26 cellular contexts compared by ENCODE assay signal in the genomic region with DNA sequence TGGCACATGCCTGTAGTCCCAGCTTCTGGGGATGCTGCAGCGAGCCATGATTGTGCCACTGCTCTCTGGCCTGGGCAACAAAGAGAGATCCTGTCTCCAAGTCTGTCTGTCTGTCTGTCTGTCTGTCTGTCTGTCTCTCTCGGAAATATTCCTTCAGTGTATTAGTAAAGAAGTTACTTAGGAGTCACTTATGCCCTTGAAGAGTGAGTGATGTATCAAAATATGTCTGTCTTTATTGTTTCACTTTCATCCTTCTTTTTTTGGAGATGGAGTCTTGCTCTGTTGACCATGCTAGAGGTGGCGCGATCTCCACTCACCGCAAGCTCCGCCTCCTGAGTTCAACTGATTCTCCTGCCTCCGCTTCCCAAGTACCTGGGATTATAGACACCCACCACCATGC.
"Had no signal": no experiment of that assay in that cellular context is flagged by ENCODE, and none has a peak within 500 bp of the region (broad histone marks: within the 10 kb centered on the region; RNA-seq: fewer than 3 reads in every experiment).

No MANE protein-coding gene starts in this region.

- H3K9me3 ChIP-seq: ascending aorta, heart left ventricle, neutrophil, ovary, prostate gland, tibial artery had no signal

- H3K4me3 Mint-ChIP-seq: activated T-cell treated with anti-CD3 and anti-CD28 coated beads, Interleukin-2, amount 50 U/mL, for 24 hours; activated T-helper 17 cell treated with anti-CD3 and anti-CD28 coated beads, Interleukin-2, amount 50 U/mL, for 72 hours; dendritic cell treated with granulocyte-macrophage colony-stimulating factor and Interleukin-4, amounts not matched to agents 40 ng/mL and 50 ng/mL, for 4 days; memory B cell; natural killer cell treated with Interleukin-12 subunit alpha and Interleukin-12 subunit beta and Interleukin-15 and Interleukin-18, amount 100 ng/mL, for 72 hours; WTC11 had no signal

- H3K36me3 ChIP-seq: ascending aorta, brain microvascular endothelial cell, heart left ventricle, neutrophil, ovary, prostate gland, tibial artery had no signal

- H3K36me3 Mint-ChIP-seq: activated naive CD4-positive, alpha-beta T cell treated with anti-CD3 and anti-CD28 coated beads, Interleukin-2, amount 50 U/mL, for 72 hours; memory B cell; natural killer cell treated with Interleukin-12 subunit alpha and Interleukin-12 subunit beta and Interleukin-15 and Interleukin-18, amount 100 ng/mL, for 72 hours; WTC11 had no signal

- H3K27ac Mint-ChIP-seq: activated naive CD4-positive, alpha-beta T cell treated with anti-CD3 and anti-CD28 coated beads, Interleukin-2, amount 50 U/mL, for 72 hours; activated T-cell treated with anti-CD3 and anti-CD28 coated beads, Interleukin-2, amount 50 U/mL, for 24 hours; activated T-helper 17 cell treated with anti-CD3 and anti-CD28 coated beads, Interleukin-2, amount 50 U/mL, for 72 hours; dendritic cell treated with granulocyte-macrophage colony-stimulating factor and Interleukin-4, amounts not matched to agents 40 ng/mL and 50 ng/mL, for 4 days; memory B cell; natural killer cell treated with Interleukin-12 subunit alpha and Interleukin-12 subunit beta and Interleukin-15 and Interleukin-18, amount 100 ng/mL, for 72 hours; WTC11 had no signal

- H3K27ac ChIP-seq: ascending aorta, brain microvascular endothelial cell, heart left ventricle, neutrophil, ovary, prostate gland, tibial artery had no signal

- H3K4me1 Mint-ChIP-seq: activated T-helper 17 cell treated with anti-CD3 and anti-CD28 coated beads, Interleukin-2, amount 50 U/mL, for 72 hours; memory B cell; WTC11 had no signal

- DNase-seq: activated CD4-positive, alpha-beta T cell treated with anti-CD3 and anti-CD28 coated beads, Interleukin-2, amount 50 U/mL, for 4 hours; activated CD8-positive, alpha-beta memory T cell treated with anti-CD3 and anti-CD28 coated beads for 24 hours; activated CD8-positive, alpha-beta memory T cell treated with anti-CD3 and anti-CD28 coated beads, Interleukin-2, amount 50 U/mL, for 4 hours; activated T-cell treated with anti-CD3 and anti-CD28 coated beads, Interleukin-2, amount 50 U/mL, for 24 hours; brain microvascular endothelial cell; caudate nucleus; effector CD4-positive, alpha-beta T cell; heart left ventricle; left colon; ovary; stimulated activated CD4-positive, alpha-beta T cell treated with anti-CD3 and anti-CD28 coated beads, Interleukin-2, amount 100 ng/mL, for 48 hours; stimulated activated CD8-positive, alpha-beta memory T cell treated with anti-CD3 and anti-CD28 coated beads, Interleukin-4, amount 100 ng/mL, for 48 hours; stimulated activated naive CD4-positive, alpha-beta T cell; tibial artery had no signal

- H3K27me3 ChIP-seq: ascending aorta, brain microvascular endothelial cell, heart left ventricle, neutrophil, ovary, tibial artery had no signal

- H3K9me3 Mint-ChIP-seq: activated naive CD4-positive, alpha-beta T cell treated with anti-CD3 and anti-CD28 coated beads, Interleukin-2, amount 50 U/mL, for 72 hours; activated T-cell treated with anti-CD3 and anti-CD28 coated beads, Interleukin-2, amount 50 U/mL, for 24 hours; activated T-helper 17 cell treated with anti-CD3 and anti-CD28 coated beads, Interleukin-2, amount 50 U/mL, for 72 hours; dendritic cell treated with granulocyte-macrophage colony-stimulating factor and Interleukin-4, amounts not matched to agents 40 ng/mL and 50 ng/mL, for 4 days; memory B cell; natural killer cell treated with Interleukin-12 subunit alpha and Interleukin-12 subunit beta and Interleukin-15 and Interleukin-18, amount 100 ng/mL, for 72 hours; WTC11 had no signal

- H3K4me3 ChIP-seq: ascending aorta, heart left ventricle, ovary, prostate gland, tibial artery had no signal

- FAIRE-seq: endometrium, islet of Langerhans, urothelium cell line had no signal

- H3K27me3 Mint-ChIP-seq: activated T-cell treated with anti-CD3 and anti-CD28 coated beads, Interleukin-2, amount 50 U/mL, for 24 hours; activated T-helper 17 cell treated with anti-CD3 and anti-CD28 coated beads, Interleukin-2, amount 50 U/mL, for 72 hours; dendritic cell treated with granulocyte-macrophage colony-stimulating factor and Interleukin-4, amounts not matched to agents 40 ng/mL and 50 ng/mL, for 4 days; memory B cell; natural killer cell treated with Interleukin-12 subunit alpha and Interleukin-12 subunit beta and Interleukin-15 and Interleukin-18, amount 100 ng/mL, for 72 hours had no signal

- ATAC-seq: activated naive CD4-positive, alpha-beta T cell treated with anti-CD3 and anti-CD28 coated beads, Interleukin-2, amount 50 U/mL, for 72 hours; activated T-helper 17 cell treated with anti-CD3 and anti-CD28 coated beads, Interleukin-2, amount 50 U/mL, for 72 hours; heart left ventricle; left colon; natural killer cell treated with Interleukin-12 subunit alpha and Interleukin-12 subunit beta and Interleukin-15 and Interleukin-18, amount 100 ng/mL, for 72 hours; WTC11 had no signal
